ENCODE assay signal across 8 cellular contexts in the genomic region with DNA sequence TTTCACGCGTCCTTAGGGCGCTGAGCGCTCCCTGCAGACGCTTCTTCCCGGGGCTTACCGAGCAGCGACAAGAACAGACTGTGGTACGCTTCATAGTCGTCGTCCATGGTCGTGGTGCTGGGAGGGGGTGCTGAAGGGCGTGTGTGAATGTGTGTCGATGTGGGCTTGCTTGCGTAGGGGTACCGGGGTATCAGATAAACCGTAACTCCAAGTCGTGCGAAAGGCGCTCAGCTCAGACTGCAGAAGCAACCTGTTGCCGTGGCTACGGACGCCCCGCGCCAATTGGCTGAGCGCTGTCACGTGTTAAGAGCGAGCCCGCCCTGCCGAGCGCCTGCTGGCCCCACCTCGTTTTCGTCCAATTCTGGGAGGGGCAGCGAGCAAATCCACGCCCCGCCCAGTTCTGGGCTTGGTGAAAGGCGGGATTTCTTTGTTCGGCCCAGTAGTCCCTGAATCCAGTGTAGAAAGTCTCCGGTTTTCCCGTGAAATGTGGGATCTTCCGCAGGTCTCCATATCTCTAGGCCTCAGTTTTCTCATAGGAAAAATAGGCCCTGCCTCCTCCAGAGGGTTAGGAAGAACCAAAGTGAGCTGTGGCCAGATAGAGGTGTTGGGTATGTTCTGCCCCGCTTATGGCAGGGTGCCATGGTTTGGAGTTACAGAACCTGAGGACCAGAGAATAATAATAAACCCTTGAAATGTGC. TPM values are rescaled to one million over a fixed set of nuclear protein-coding genes. Genes with fewer than 3 reads are reported as not detected.
DNase-seq lines count a peak whose midpoint lies in the region; ATAC-seq and TF ChIP-seq lines count a peak whose summit lies in the region.

EFCAB12 (minus strand) TSS at position 255 of the 698 bp plus-strand sequence; CDS start at position 107, 148 bp downstream.

- H3F3A ChIP-seq in OCI-LY1 (ENCODE audit: insufficient read depth, low read length): peaks cover 10% of the 10 kb centered on the region; the same call in 1 of the 2 replicates

- peak; percentile 86 for ATAC-seq in GM19372 (IDR thresholded peaks at IDR 0.05; ENCODE audit: low read depth, unreplicated experiment)
- ATAC-seq in HG03558 (IDR thresholded peaks at IDR 0.05; ENCODE audit: extremely low read depth, unreplicated experiment): peak; percentile 81

- no peak for TF ChIP-seq EP300 in esophagus muscularis mucosa (IDR thresholded peaks at IDR 0.05)

- no peaks in the 10 kb centered on the region for H3K79me2 ChIP-seq in OCI-LY1 (ENCODE audit: insufficient read depth, low read length)

- DNase-seq in activated T-helper 1 cell treated with Interleukin-2 at 50 U/mL for 16 hours (ENCODE audit: low read depth) (peak; percentile 79), esophagus muscularis mucosa (ENCODE audit: extremely low spot score) (peak; percentile 98)
- peak; percentile 68 to 75 for DNase-seq in stimulated activated CD8-positive, alpha-beta memory T cell treated with anti-CD3 and anti-CD28 coated beads, Interleukin-4, amount 100 ng/mL, for 4 hours (ENCODE audit: low read depth in 2 of 2, low spot score in 1 of 2)

- WGBS in esophagus muscularis mucosa: 3% methylated on average over 22 of the region's 42 CpGs

- peak within 1 kb of the TSS; percentile 34 to 65 (median 50) for H3K4me3 ChIP-seq in BLaER1 treated with 17β-estradiol and CSF1 and Interleukin-3, amounts not matched to agents 10 nM and 100 nM
- H3K4me3 ChIP-seq in OCI-LY1 (ENCODE audit: low read depth, low read length, poor library complexity, severe bottlenecking) (peak within 1 kb of the TSS; percentile 59), esophagus muscularis mucosa (peak within 1 kb of the TSS; percentile 56 to 61 (median 58)), muscle layer of duodenum (ENCODE audit: low read depth in 1 of 2, low read length in 2 of 2) (peak within 1 kb of the TSS; percentile 86 to 88)

- H3K9me3 ChIP-seq in BLaER1 treated with 17β-estradiol and CSF1 and Interleukin-3, amounts not matched to agents 10 nM and 100 nM (replicated peaks in 1 of 11): peaks cover 0 to 11% (median 8%) of the 10 kb centered on the region in 11 experiments; a peak in 12 of 22 replicates
- H3K9me3 ChIP-seq in OCI-LY1 (ENCODE audit: low read length): no peaks in the 10 kb centered on the region
- no peaks in the 10 kb centered on the region for H3K9me3 ChIP-seq in esophagus muscularis mucosa
- H3K9me3 ChIP-seq in muscle layer of duodenum (ENCODE audit: control insufficient read depth in 1 of 2, low read length in 2 of 2): no peaks in the 10 kb centered on the region

- H2AFZ ChIP-seq in OCI-LY1 (ENCODE audit: low read length): no peak within 1 kb of the TSS

- peaks cover 33 to 47% (median 43%) of the 10 kb centered on the region in 11 experiments for H3K36me3 ChIP-seq in BLaER1 treated with 17β-estradiol and CSF1 and Interleukin-3, amounts not matched to agents 10 nM and 100 nM
- H3K36me3 ChIP-seq in OCI-LY1 (ENCODE audit: insufficient read depth, low read length) (peaks cover 39% of the 10 kb centered on the region), esophagus muscularis mucosa (peaks cover 11 to 35% (median 31%) of the 10 kb centered on the region in 4 donors), muscle layer of duodenum (ENCODE audit: control insufficient read depth in 1 of 2, insufficient read depth in 2 of 2, low read length in 2 of 2) (peaks cover 20 to 25% of the 10 kb centered on the region in 2 donors)

- intact Hi-C loops in esophagus muscularis mucosa (cut with DNase I): no loop called here

- no peaks in the 10 kb centered on the region for H3K9me2 ChIP-seq in OCI-LY1 (ENCODE audit: low read depth, low read length)

- no peak for TF ChIP-seq CTCF in OCI-LY1 (IDR thresholded peaks at IDR 0.05; ENCODE audit: low read length)
- no peak for TF ChIP-seq CTCF in esophagus muscularis mucosa (IDR thresholded peaks at IDR 0.05)

- no peak for TF ChIP-seq POLR2A in esophagus muscularis mucosa (IDR thresholded peaks at IDR 0.05; ENCODE audit: low read depth)

- peaks cover 0 to 34% (median 11%) of the 10 kb centered on the region in 11 experiments; a peak in 12 of 22 replicates for H4K20me1 ChIP-seq in BLaER1 treated with 17β-estradiol and CSF1 and Interleukin-3, amounts not matched to agents 10 nM and 100 nM
- H4K20me1 ChIP-seq in OCI-LY1 (ENCODE audit: insufficient read depth, low read length): no peaks in the 10 kb centered on the region

- peaks cover 39 to 66% (median 48%) of the 10 kb centered on the region in 10 experiments for H3K4me1 ChIP-seq in BLaER1 treated with 17β-estradiol and CSF1 and Interleukin-3, amounts not matched to agents 10 nM and 100 nM
- H3K4me1 ChIP-seq in OCI-LY1 (ENCODE audit: insufficient read depth, low read length, severe bottlenecking) (peaks cover 34% of the 10 kb centered on the region), esophagus muscularis mucosa (peaks cover 14 to 20% (median 16%) of the 10 kb centered on the region in 4 donors), muscle layer of duodenum (ENCODE audit: control insufficient read depth in 1 of 2, insufficient read depth in 2 of 2, low read length in 2 of 2) (peaks cover 0 to 10% of the 10 kb centered on the region in 2 donors)

- H3K27ac ChIP-seq in BLaER1 treated with 17β-estradiol and CSF1 and Interleukin-3, amounts not matched to agents 10 nM and 100 nM: peak within 1 kb of the TSS in 2 of 11 experiments; percentile 10 to 26; a peak in 2 of 22 replicates
- H3K27ac ChIP-seq in OCI-LY1 (ENCODE audit: low read depth, low read length, poor library complexity, severe bottlenecking): peak within 1 kb of the TSS; percentile 60
- peak within 1 kb of the TSS; percentile 62 to 75 (median 66) for H3K27ac ChIP-seq in esophagus muscularis mucosa (replicated peaks in 1 of 4)
- peak within 1 kb of the TSS; percentile 40 for H3K27ac ChIP-seq in muscle layer of duodenum (ENCODE audit: low read length)

- peak within 1 kb of the TSS in 10 of 11 experiments; percentile 3 to 59 (median 43); a peak in 13 of 22 replicates for H3K9ac ChIP-seq in BLaER1 treated with 17β-estradiol and CSF1 and Interleukin-3, amounts not matched to agents 10 nM and 100 nM
- peak within 1 kb of the TSS; percentile 27; the same call in 1 of the 2 replicates for H3K9ac ChIP-seq in OCI-LY1 (ENCODE audit: low read length)

- H3K27me3 ChIP-seq in BLaER1 treated with 17β-estradiol and CSF1 and Interleukin-3, amounts not matched to agents 10 nM and 100 nM: peaks cover 0 to 16% (median 14%) of the 10 kb centered on the region in 11 experiments; a peak in 18 of 22 replicates
- H3K27me3 ChIP-seq in OCI-LY1 (ENCODE audit: insufficient read depth, low read length) (no peaks in the 10 kb centered on the region), esophagus muscularis mucosa (no peaks in the 10 kb centered on the region), muscle layer of duodenum (ENCODE audit: low read depth, low read length) (no peaks in the 10 kb centered on the region)

- H3K4me2 ChIP-seq in BLaER1 treated with 17β-estradiol and CSF1 and Interleukin-3, amounts not matched to agents 10 nM and 100 nM: peak within 1 kb of the TSS; percentile 81 to 99 (median 90)
- H3K4me2 ChIP-seq in OCI-LY1 (ENCODE audit: low read length): peak within 1 kb of the TSS; percentile 87

RNA-seq across cellular contexts. Expression of gene EFCAB12, which starts in this region (rescaled TPM):
- under 1 TPM in 2 of 4 donors, not detected in 2; 0.19 to 0.42 TPM for total RNA-seq in esophagus muscularis mucosa

Comparison
In these comparisons a context has a peak if more than half of its experiments do, and no peak if none do; other contexts are left out.
1. Peak in DNase-seq, H3K4me3 ChIP-seq and H3K27ac ChIP-seq in esophagus muscularis mucosa; RNA of the gene not detected or under 1 TPM.